ENCODE assay signal across 8 cellular contexts in the genomic region with DNA sequence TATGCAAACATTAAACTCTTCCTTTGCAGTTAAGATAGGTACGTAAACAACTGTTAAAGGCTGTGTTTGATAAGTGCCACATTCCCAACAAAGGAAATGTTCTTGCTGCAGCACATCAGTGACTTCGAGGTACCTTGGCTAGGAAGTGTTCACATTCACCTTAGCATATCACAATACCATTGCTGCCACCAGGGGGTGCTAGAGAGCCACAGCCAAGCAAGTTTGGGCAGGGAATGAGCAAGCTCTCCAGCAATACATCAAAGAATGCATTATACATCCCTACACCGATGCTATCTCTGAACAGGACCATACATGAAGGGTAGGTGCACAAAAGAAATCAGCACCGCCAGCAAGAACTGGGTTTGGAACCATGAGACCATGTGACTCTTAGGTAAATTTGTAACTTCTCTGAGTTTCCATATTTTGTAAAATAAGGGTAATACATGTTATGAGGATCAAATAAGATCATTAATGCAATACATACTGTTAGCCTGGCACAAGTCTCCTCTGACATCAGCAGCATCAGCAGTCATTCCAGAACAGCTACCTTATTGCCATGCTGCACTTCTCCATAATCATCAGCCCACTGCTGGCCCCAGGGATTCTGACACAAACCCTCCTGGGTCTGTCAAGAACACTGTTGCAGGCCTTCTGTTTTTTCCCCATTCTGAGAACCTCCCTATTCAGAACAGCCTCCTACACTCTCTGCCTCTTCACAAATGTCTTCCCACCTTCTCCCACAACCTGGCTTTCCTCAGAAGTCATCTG. TPM values are rescaled to one million over a fixed set of nuclear protein-coding genes. Genes with fewer than 3 reads are reported as not detected.
DNase-seq lines count a peak whose midpoint lies in the region; ATAC-seq and TF ChIP-seq lines count a peak whose summit lies in the region.

No MANE protein-coding gene starts in this region.

- no peaks in the 10 kb centered on the region for H3K27me3 Mint-ChIP-seq in activated CD8-positive, alpha-beta T cell treated with anti-CD3 and anti-CD28 coated beads, Interleukin-2, amount 10 ng/mL, durations not matched to agents 7 days and 5 days (ENCODE audit: low read depth)
- no peaks in the 10 kb centered on the region for H3K27me3 Mint-ChIP-seq in effector memory CD8-positive, alpha-beta T cell
- no peaks in the 10 kb centered on the region for H3K27me3 Mint-ChIP-seq in mesothelial cell of epicardium (ENCODE audit: low read depth)

- POLR2A ChIA-PET in activated CD8-positive, alpha-beta T cell treated with anti-CD3 and anti-CD28 coated beads, Interleukin-2, amount 10 ng/mL, durations not matched to agents 7 days and 5 days (lab: Charles Lee), result no interaction called here

- CTCF ChIA-PET in activated CD8-positive, alpha-beta T cell treated with anti-CD3 and anti-CD28 coated beads, Interleukin-2, amount 10 ng/mL, durations not matched to agents 7 days and 5 days (lab: Charles Lee), result interaction anchor here (0.7 to 7.3 kb wide), 38 partner anchors 8 to 341 kb away, joined by 3 to 79 read pairs (median 4); a partner anchor contains a TSS

- H3K36me3 Mint-ChIP-seq in activated CD8-positive, alpha-beta T cell treated with anti-CD3 and anti-CD28 coated beads, Interleukin-2, amount 10 ng/mL, durations not matched to agents 7 days and 5 days (ENCODE audit: low read depth), result no peaks in the 10 kb centered on the region
- peaks cover 34% of the 10 kb centered on the region for H3K36me3 Mint-ChIP-seq in effector memory CD8-positive, alpha-beta T cell (ENCODE audit: insufficient read depth)
- peaks cover 20% of the 10 kb centered on the region for H3K36me3 Mint-ChIP-seq in mesothelial cell of epicardium

- peaks cover 10% of the 10 kb centered on the region for H3K4me1 Mint-ChIP-seq in activated CD8-positive, alpha-beta T cell treated with anti-CD3 and anti-CD28 coated beads, Interleukin-2, amount 10 ng/mL, durations not matched to agents 7 days and 5 days (ENCODE audit: low read depth)
- peaks cover 22 to 27% of the 10 kb centered on the region in 2 donors for H3K4me1 Mint-ChIP-seq in effector memory CD8-positive, alpha-beta T cell (ENCODE audit: low read depth in 2 of 2)
- H3K4me1 Mint-ChIP-seq in mesothelial cell of epicardium, result peaks cover 3% of the 10 kb centered on the region

- DNase-seq in AML-193 (lab: John Stamatoyannopoulos, UW) (peak; percentile 84 to 85), NCI-H82 treated with DMSO at 0.1 percent for 48 hours (lab: John Stamatoyannopoulos, UW; ENCODE audit: unreplicated experiment) (peak; percentile 39), mesothelial cell of epicardium (ENCODE audit: low spot score in 2 of 2, unreplicated experiment in 2 of 2) (peak; percentile 67 to 93)
- peak; percentile 88 for DNase-seq in activated CD8-positive, alpha-beta T cell treated with anti-CD3 and anti-CD28 coated beads, Interleukin-2, amount 10 ng/mL, durations not matched to agents 7 days and 5 days
- DNase-seq in effector memory CD8-positive, alpha-beta T cell, result peak; percentile 83 to 86 (median 85)
- DNase-seq in stimulated activated CD8-positive, alpha-beta memory T cell treated with anti-CD3 and anti-CD28 coated beads, Interleukin-4, amount 100 ng/mL, for 24 hours (ENCODE audit: low read depth), result peak; percentile 76

- H3K9me3 Mint-ChIP-seq in activated CD8-positive, alpha-beta T cell treated with anti-CD3 and anti-CD28 coated beads, Interleukin-2, amount 10 ng/mL, durations not matched to agents 7 days and 5 days (ENCODE audit: insufficient read depth), result no peaks in the 10 kb centered on the region
- no peaks in the 10 kb centered on the region for H3K9me3 Mint-ChIP-seq in effector memory CD8-positive, alpha-beta T cell
- no peaks in the 10 kb centered on the region for H3K9me3 Mint-ChIP-seq in mesothelial cell of epicardium

- H3K27ac Mint-ChIP-seq in activated CD8-positive, alpha-beta T cell treated with anti-CD3 and anti-CD28 coated beads, Interleukin-2, amount 10 ng/mL, durations not matched to agents 7 days and 5 days, result no peak overlapping the region
- H3K27ac Mint-ChIP-seq in effector memory CD8-positive, alpha-beta T cell, result peak overlapping the region in 1 of 2 donors; percentile 5
- H3K27ac Mint-ChIP-seq in mesothelial cell of epicardium, result peak overlapping the region; percentile 18

- peak; percentile 93 for TF ChIP-seq CTCF in mesothelial cell of epicardium (IDR thresholded peaks at IDR 0.05; ENCODE audit: unreplicated experiment)

- ATAC-seq in GM19043 (IDR thresholded peaks at IDR 0.05; ENCODE audit: low read depth, unreplicated experiment), result peak; percentile 56
- ATAC-seq in HG03460 (IDR thresholded peaks at IDR 0.05; ENCODE audit: unreplicated experiment), result peak; percentile 56
- ATAC-seq in activated CD8-positive, alpha-beta T cell treated with anti-CD3 and anti-CD28 coated beads, Interleukin-2, amount 10 ng/mL, durations not matched to agents 7 days and 5 days, result peak; percentile 91
- peak; percentile 91 for ATAC-seq in effector memory CD8-positive, alpha-beta T cell (replicated peaks)

- no peak overlapping the region for H3K4me3 Mint-ChIP-seq in activated CD8-positive, alpha-beta T cell treated with anti-CD3 and anti-CD28 coated beads, Interleukin-2, amount 10 ng/mL, durations not matched to agents 7 days and 5 days
- no peak overlapping the region for H3K4me3 Mint-ChIP-seq in effector memory CD8-positive, alpha-beta T cell
- no peak overlapping the region for H3K4me3 Mint-ChIP-seq in mesothelial cell of epicardium

RNA-seq across cellular contexts. Expression of a gene that starts 37.6 kb away (rescaled TPM):
- total RNA-seq in activated CD8-positive, alpha-beta T cell treated with anti-CD3 and anti-CD28 coated beads, Interleukin-2, amount 10 ng/mL, durations not matched to agents 7 days and 5 days, result 1 to 10 TPM; 6.9 to 9.4 TPM
- total RNA-seq in mesothelial cell of epicardium, result 93.1 to 103 TPM (median 100 TPM) in 3 replicates

Comparison
In these comparisons a context has a peak if more than half of its experiments do, and no peak if none do; other contexts are left out.
1. Peak in every context shown above with its lines: DNase-seq and ATAC-seq.